ENCODE assay signal across 11 cellular contexts in genomic region chr14:91250912-91251311, GRCh38. TPM values are rescaled to one million over a fixed set of nuclear protein-coding genes. Genes with fewer than 3 reads are reported as not detected.
A peak's percentile ranks its signal among the peaks of the same experiment; 100 is the strongest.
DNase-seq lines count a peak whose midpoint lies in the region; ATAC-seq and TF ChIP-seq lines count a peak whose summit lies in the region.
"Had no signal": no experiment of that assay in that cellular context is flagged by ENCODE, and none has a peak within 500 bp of the region (broad histone marks: within the 10 kb centered on the region; RNA-seq: fewer than 3 reads in every experiment).

No MANE protein-coding gene starts in this region.

- no peaks in the 10 kb centered on the region for H3K27me3 ChIP-seq in HL-60 (ENCODE audit: insufficient read depth, poor library complexity, severe bottlenecking)
- H3K27me3 ChIP-seq: body of pancreas, gastroesophageal sphincter had no signal

- ATAC-seq in activated CD8-positive, alpha-beta T cell treated with anti-CD3 and anti-CD28 coated beads for 36 hours, result no peak
- ATAC-seq in HG03354 (IDR thresholded peaks at IDR 0.05; ENCODE audit: poor library complexity, severe bottlenecking, unreplicated experiment) (no peak), GM19397 (IDR thresholded peaks at IDR 0.05; ENCODE audit: unreplicated experiment) (no peak)
- ATAC-seq: body of pancreas, gastroesophageal sphincter had no signal

- intact Hi-C loops in activated CD8-positive, alpha-beta T cell treated with anti-CD3 and anti-CD28 coated beads for 36 hours (cut with micrococcal nuclease), result no loop called here

- CTCF ChIA-PET in activated CD8-positive, alpha-beta T cell treated with anti-CD3 and anti-CD28 coated beads for 36 hours (lab: Charles Lee), result interaction anchor here (1.2 to 4.9 kb wide), 2 partner anchors 28 to 74 kb away, joined by 3 to 32 read pairs; no protein-coding TSS in a partner anchor

- H3K4me3 ChIP-seq in HL-60 (replicated peaks; ENCODE audit: insufficient read depth, low read length), result no peak overlapping the region
- H3K4me3 ChIP-seq: body of pancreas, gastroesophageal sphincter had no signal

- TF ChIP-seq CTCF in HL-60 (IDR thresholded peaks at IDR 0.05; ENCODE audit: insufficient read depth, low read length), result no peak
- no peak for TF ChIP-seq CTCF in activated CD8-positive, alpha-beta T cell treated with anti-CD3 and anti-CD28 coated beads for 36 hours (IDR thresholded peaks at IDR 0.05)
- no peak for TF ChIP-seq CTCF in nephron (IDR thresholded peaks at IDR 0.05; ENCODE audit: unreplicated experiment in 3 of 3)

- H3K27me3 Mint-ChIP-seq in activated CD8-positive, alpha-beta T cell treated with anti-CD3 and anti-CD28 coated beads for 36 hours, result peaks cover 1% of the 10 kb centered on the region
- peaks cover 29% of the 10 kb centered on the region for H3K27me3 Mint-ChIP-seq in nephron (ENCODE audit: low read depth)

- POLR2A ChIA-PET in activated CD8-positive, alpha-beta T cell treated with anti-CD3 and anti-CD28 coated beads for 36 hours (lab: Charles Lee), result interaction anchor here (1.1 to 10.7 kb wide), 6 partner anchors 6 to 23 kb away, joined by 3 to 103 read pairs (median 15); partner anchors contain the start of gene GPR68

- H3K27ac Mint-ChIP-seq in activated CD8-positive, alpha-beta T cell treated with anti-CD3 and anti-CD28 coated beads for 36 hours, result peak overlapping the region; percentile 93
- peak overlapping the region in 1 of 3 experiments; percentile 84 for H3K27ac Mint-ChIP-seq in nephron

- DNase-seq in DMS153 treated with DMSO at 0.1 percent for 48 hours (lab: John Stamatoyannopoulos, UW; ENCODE audit: unreplicated experiment) (peak; percentile 26), DMS153 (lab: John Stamatoyannopoulos, UW) (no peak), HL-60 (ENCODE audit: low read depth in 1 of 2, low spot score in 1 of 2) (no peak), pons (ENCODE audit: low spot score) (no peak)
- DNase-seq in activated CD8-positive, alpha-beta T cell treated with anti-CD3 and anti-CD28 coated beads for 36 hours, result no peak
- DNase-seq: body of pancreas had no signal

- peaks cover 82% of the 10 kb centered on the region for H3K4me1 Mint-ChIP-seq in activated CD8-positive, alpha-beta T cell treated with anti-CD3 and anti-CD28 coated beads for 36 hours (ENCODE audit: low read depth)
- H3K4me1 Mint-ChIP-seq in nephron, result peaks cover 7% of the 10 kb centered on the region

- H3K27ac ChIP-seq in HL-60 (replicated peaks), result peak overlapping the region; percentile 87
- H3K27ac ChIP-seq: 22Rv1 had no signal

- peaks cover 6% of the 10 kb centered on the region for H3K9me3 Mint-ChIP-seq in activated CD8-positive, alpha-beta T cell treated with anti-CD3 and anti-CD28 coated beads for 36 hours
- peaks cover 3% of the 10 kb centered on the region for H3K9me3 Mint-ChIP-seq in nephron

- H3K4me3 Mint-ChIP-seq in activated CD8-positive, alpha-beta T cell treated with anti-CD3 and anti-CD28 coated beads for 36 hours, result no peak overlapping the region
- H3K4me3 Mint-ChIP-seq in nephron, result peak overlapping the region; percentile 11 to 67 (median 58)

- peaks cover 39% of the 10 kb centered on the region for H3K36me3 Mint-ChIP-seq in activated CD8-positive, alpha-beta T cell treated with anti-CD3 and anti-CD28 coated beads for 36 hours (ENCODE audit: low read depth)
- H3K36me3 Mint-ChIP-seq in nephron (ENCODE audit: low read depth), result no peaks in the 10 kb centered on the region

RNA-seq across cellular contexts. Expression of gene GPR68, which starts 6.4 kb away (rescaled TPM):
- total RNA-seq in activated CD8-positive, alpha-beta T cell treated with anti-CD3 and anti-CD28 coated beads for 36 hours, result 10 to 100 TPM; 11.9 to 14.0 TPM
